8 cellular contexts compared by ENCODE assay signal in the genomic region with DNA sequence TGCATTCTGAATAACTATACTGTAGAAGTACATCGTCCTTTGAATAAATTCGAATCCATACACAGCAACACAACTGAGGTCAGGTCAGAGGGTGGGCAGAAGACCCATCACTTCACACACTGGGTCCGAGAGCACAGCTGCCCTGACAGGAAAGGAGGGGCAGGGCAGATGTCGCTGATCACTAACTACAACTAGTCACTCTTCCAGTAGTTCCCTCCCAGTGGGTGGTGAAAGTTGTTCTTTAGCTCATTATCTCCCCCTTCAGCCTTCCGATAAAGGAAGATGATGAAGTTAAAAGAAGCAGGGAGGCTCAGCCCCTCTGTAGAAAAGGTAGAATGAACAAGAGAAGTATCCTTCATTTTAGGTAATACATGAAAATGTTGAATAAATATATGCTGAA.
A peak's percentile ranks its signal among the peaks of the same experiment; 100 is the strongest.
DNase-seq lines count a peak whose midpoint lies in the region; ATAC-seq and TF ChIP-seq lines count a peak whose summit lies in the region.

No MANE protein-coding gene starts in this region.

- H3K27ac ChIP-seq in tibial nerve (peak overlapping the region in 3 of 4 donors; percentile 61 to 69 (median 68)), WERI-Rb-1 (no peak overlapping the region)

- DNase-seq in activated gamma-delta T cell treated with Interleukin-2 at 50 U/mL for 16 hours (peak; percentile 18), activated gamma-delta T cell (lab: John Stamatoyannopoulos, UW) (no peak), islet precursor cell (peak; percentile 63), tibial nerve (ENCODE audit: low spot score in 2 of 2) (no peak), WERI-Rb-1 (no peak)
- peak; percentile 61 to 63 for DNase-seq in activated T-cell treated with anti-CD3 and anti-CD28 coated beads, Interleukin-2, amount 50 U/mL, for 48 hours

- no peak for TF ChIP-seq CTCF in tibial nerve (IDR thresholded peaks at IDR 0.05)
- no peak for TF ChIP-seq CTCF in WERI-Rb-1 (IDR thresholded peaks at IDR 0.05; ENCODE audit: low read depth, low read length)

- TF ChIP-seq EP300 in tibial nerve (IDR thresholded peaks at IDR 0.05): no peak

- H3K9me3 ChIP-seq in tibial nerve: no peaks in the 10 kb centered on the region
- H3K9me3 ChIP-seq in WERI-Rb-1 (ENCODE audit: severe bottlenecking): no peaks in the 10 kb centered on the region

- H3K27me3 ChIP-seq in tibial nerve: no peaks in the 10 kb centered on the region
- no peaks in the 10 kb centered on the region for H3K27me3 ChIP-seq in WERI-Rb-1 (ENCODE audit: insufficient read depth, low read depth, severe bottlenecking)

- H3K4me1 ChIP-seq in tibial nerve: peaks cover 0 to 8% (median 2%) of the 10 kb centered on the region in 4 donors

- no peak for ATAC-seq in GM19035 (IDR thresholded peaks at IDR 0.05; ENCODE audit: unreplicated experiment)
- ATAC-seq in HG02678 (IDR thresholded peaks at IDR 0.05; ENCODE audit: unreplicated experiment): no peak

- WGBS in tibial nerve, 2 donors: 35% methylated on average over 5 of the region's 5 CpGs

- no peak for TF ChIP-seq POLR2A in tibial nerve (IDR thresholded peaks at IDR 0.05)

- peak overlapping the region in 1 of 4 donors; percentile 21 for H3K4me3 ChIP-seq in tibial nerve
- no peak overlapping the region for H3K4me3 ChIP-seq in WERI-Rb-1 (ENCODE audit: low read depth, low read length)

- H3K36me3 ChIP-seq in tibial nerve (no peaks in the 10 kb centered on the region), WERI-Rb-1 (no peaks in the 10 kb centered on the region)

Comparison
In these comparisons a context has a peak if more than half of its experiments do, and no peak if none do; other contexts are left out.
1. DNase-seq: peak in activated gamma-delta T cell treated with Interleukin-2 at 50 U/mL for 16 hours (single experiment), activated T-cell treated with anti-CD3 and anti-CD28 coated beads, Interleukin-2, amount 50 U/mL, for 48 hours (2 of 2) and islet precursor cell (single experiment); none in activated gamma-delta T cell (single experiment), tibial nerve (0 of 2) and WERI-Rb-1 (single experiment).